8 cellular contexts compared by ENCODE assay signal in the genomic region with DNA sequence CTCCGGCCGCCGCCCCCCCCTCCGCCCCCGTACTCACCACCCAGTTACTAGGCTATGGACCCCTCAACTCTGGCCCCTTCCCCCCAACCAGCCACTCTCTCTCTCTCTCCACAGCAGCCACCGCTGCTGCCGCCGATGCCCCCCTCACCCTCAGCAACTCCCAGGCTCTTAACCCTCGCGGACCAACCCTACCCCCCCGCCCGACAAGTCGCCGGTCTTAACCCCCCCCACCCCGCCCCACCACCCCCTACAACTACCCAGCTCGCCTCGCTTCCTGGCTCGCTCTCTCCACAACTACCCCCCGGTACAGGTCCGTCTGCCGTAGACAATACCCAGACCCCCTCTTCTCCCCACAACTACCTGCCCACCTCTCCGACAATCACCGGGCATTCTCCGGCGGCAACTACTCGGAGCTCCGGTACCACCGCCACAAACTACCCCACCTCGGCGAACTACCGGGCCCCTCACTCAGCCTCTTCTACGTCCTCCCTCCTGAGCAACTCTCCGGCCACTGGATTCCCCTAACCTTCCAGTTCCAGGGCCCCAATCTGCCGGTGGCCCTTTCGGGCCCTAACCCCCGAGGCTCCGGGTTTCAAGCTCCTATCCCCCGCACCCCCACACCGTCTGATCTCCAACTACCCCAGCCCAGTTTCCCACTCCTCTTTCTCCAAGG. TPM values are rescaled to one million over a fixed set of nuclear protein-coding genes. Genes with fewer than 3 reads are reported as not detected.
DNase-seq lines count a peak whose midpoint lies in the region; ATAC-seq, FAIRE-seq and TF ChIP-seq lines count a peak whose summit lies in the region.

No MANE protein-coding gene starts in this region.

- H3K4me3 Mint-ChIP-seq in Calu3 (ENCODE audit: low read depth, unreplicated experiment) (peak overlapping the region; percentile 85), MCF 10A (ENCODE audit: unreplicated experiment) (peak overlapping the region; percentile 100)

- peaks cover 50% of the 10 kb centered on the region for H3K79me2 ChIP-seq in HepG2 (ENCODE audit: insufficient read depth, low read length)

- no peaks in the 10 kb centered on the region for H3K27me3 Mint-ChIP-seq in Calu3 (ENCODE audit: unreplicated experiment)
- no peaks in the 10 kb centered on the region for H3K27me3 Mint-ChIP-seq in MCF 10A (ENCODE audit: insufficient read depth, unreplicated experiment)

- H3K27ac ChIP-seq in HepG2 (ENCODE audit: extremely low read length, insufficient read depth, low read length) (peak overlapping the region; percentile 88), suprapubic skin (peak overlapping the region; percentile 95)

- H3K9me3 ChIP-seq in HepG2 (ENCODE audit: low read length) (no peaks in the 10 kb centered on the region), suprapubic skin (no peaks in the 10 kb centered on the region)

- H3K9ac ChIP-seq in HepG2 (ENCODE audit: insufficient read depth, low read depth, low read length): peak overlapping the region; percentile 96

- H3K4me1 Mint-ChIP-seq in Calu3 (ENCODE audit: low read depth, unreplicated experiment) (peaks cover 51% of the 10 kb centered on the region), MCF 10A (ENCODE audit: insufficient read depth, unreplicated experiment) (peaks cover 46% of the 10 kb centered on the region)

- CTCF ChIA-PET in Calu3 (lab: Charles Lee) (interaction anchor here (1.0 to 1.1 kb wide), 2 partner anchors 24 to 43 kb away, joined by 3 to 13 read pairs; partner anchors contain the start of gene SLC2A4), MCF 10A (lab: Yijun Ruan, JAX) (interaction anchor here (0.6 to 1.1 kb wide), 3 partner anchors 18 to 311 kb away, joined by 3 to 4 read pairs (median 3); no protein-coding TSS in a partner anchor), HepG2 (lab: Yijun Ruan, JAX; ENCODE audit: low intra/inter-chr PET ratio, low total read pairs) (no interaction called here)

- no peak for ATAC-seq in HepG2
- ATAC-seq in GM19452 (IDR thresholded peaks at IDR 0.05; ENCODE audit: unreplicated experiment): no peak

- BruUV-seq in Calu3 (replicated peaks; lab: Mats Ljungman, UMichigan) (no TSS peak), MCF 10A (replicated peaks; lab: Mats Ljungman, UMichigan) (no TSS peak), HepG2 (replicated peaks; lab: Mats Ljungman, UMichigan) (no TSS peak)

- TF ChIP-seq RAD21 in HepG2 (CRISPR knock-in tag; IDR thresholded peaks at IDR 0.05): no peak

- peaks cover 53% of the 10 kb centered on the region for H3K4me1 ChIP-seq in HepG2 (ENCODE audit: insufficient read depth, low read length)
- H3K4me1 ChIP-seq in suprapubic skin: peaks cover 60% of the 10 kb centered on the region

- POLR2A ChIA-PET in MCF 10A (lab: Yijun Ruan, JAX): interaction anchor here (0.7 to 14.3 kb wide), 12 partner anchors 12 to 448 kb away, joined by 3 to 278 read pairs (median 5); partner anchors contain the start of genes ACADVL, CTDNEP1, DLG4 and ELP5
- POLR2A ChIA-PET in HepG2 (lab: Yijun Ruan, JAX): interaction anchor here (0.6 to 8.9 kb wide), 12 partner anchors 13 to 214 kb away, joined by 3 to 140 read pairs (median 6); partner anchors contain the start of genes ACADVL, ASGR1, ASGR2 and CTDNEP1

- DNase-seq in Calu3 (no peak), NAMALWA (ENCODE audit: low spot score) (peak; percentile 24), MCF 10A (ENCODE audit: unreplicated experiment) (no peak), HepG2 (ENCODE audit: low spot score) (no peak), suprapubic skin (ENCODE audit: low spot score in 2 of 2) (no peak), DMS153 treated with DMSO at 0.1 percent for 48 hours (lab: John Stamatoyannopoulos, UW; ENCODE audit: unreplicated experiment) (no peak), iPS-NIHi11 (ENCODE audit: low spot score) (no peak)

- no peak; a peak in 1 of 4 replicates for TF ChIP-seq POLR2A in HepG2 (IDR thresholded peaks at IDR 0.05; ENCODE audit: insufficient read depth in 1 of 2, low read depth in 2 of 2, low read length in 2 of 2)
- no peak for TF ChIP-seq POLR2A in suprapubic skin (IDR thresholded peaks at IDR 0.05)

- TF ChIP-seq EP300 in HepG2 (IDR thresholded peaks at IDR 0.05; ENCODE audit: low read depth in 2 of 2, low read length in 2 of 2): no peak
- no peak for TF ChIP-seq EP300 in HepG2 (CRISPR knock-in tag; IDR thresholded peaks at IDR 0.05; ENCODE audit: borderline replicate concordance)
- no peak for TF ChIP-seq EP300 in suprapubic skin (IDR thresholded peaks at IDR 0.05)

- intact Hi-C loops in Calu3 (cut with micrococcal nuclease; ENCODE audit: unreplicated experiment) (no loop called here), MCF 10A (cut with micrococcal nuclease) (no loop called here), HepG2 (cut with micrococcal nuclease; ENCODE audit: unreplicated experiment) (loop anchor here (10.0 kb wide), 1 partner anchor 64 kb away; the partner anchor contains the start of gene ASGR1)

- TF ChIP-seq CTCF in Calu3 (IDR thresholded peaks at IDR 0.05; ENCODE audit: unreplicated experiment) (no peak), MCF 10A (IDR thresholded peaks at IDR 0.05; ENCODE audit: unreplicated experiment) (no peak), HepG2 (CRISPR knock-in tag; IDR thresholded peaks at IDR 0.05) (no peak), suprapubic skin (IDR thresholded peaks at IDR 0.05) (no peak)

- H3K4me2 ChIP-seq in HepG2 (ENCODE audit: low read depth, low read length): peak overlapping the region; percentile 53

- FAIRE-seq in HepG2 (lab: Jason Lieb, UNC): no peak

- 2% methylated on average over 39 of the region's 39 CpGs for WGBS in HepG2 (ENCODE audit: low lambda C conversion rate)
- WGBS in suprapubic skin: 1% methylated on average over 34 of the region's 39 CpGs

- no peak overlapping the region for H2AFZ ChIP-seq in HepG2 (ENCODE audit: low read length)

- H3K36me3 ChIP-seq in HepG2 (replicated peaks in 1 of 2; ENCODE audit: control insufficient read depth in 1 of 2, insufficient read depth in 2 of 2, low read length in 2 of 2): peaks cover 10 to 24% of the 10 kb centered on the region in 2 experiments
- peaks cover 9% of the 10 kb centered on the region for H3K36me3 ChIP-seq in suprapubic skin

- peak overlapping the region; percentile 83 for H3K27ac Mint-ChIP-seq in Calu3 (ENCODE audit: unreplicated experiment)
- peak overlapping the region; percentile 91 for H3K27ac Mint-ChIP-seq in MCF 10A (ENCODE audit: low read depth, unreplicated experiment)

- in situ Hi-C loops in HepG2 (cut with HindIII; ENCODE audit: extremely low pct_ligation_motif_present, low pct_unique_long_range_greater_than_20kb): no loop called here

- H3K4me3 ChIP-seq in HepG2 (replicated peaks in 1 of 3; ENCODE audit: insufficient read depth in 1 of 3, low read depth in 2 of 3, low read length in 3 of 3): peak overlapping the region; percentile 97 to 98 (median 98)
- H3K4me3 ChIP-seq in suprapubic skin: peak overlapping the region; percentile 97

- H3K9me3 Mint-ChIP-seq in Calu3 (ENCODE audit: low read depth, unreplicated experiment) (no peaks in the 10 kb centered on the region), MCF 10A (ENCODE audit: unreplicated experiment) (no peaks in the 10 kb centered on the region)

- no peaks in the 10 kb centered on the region; a peak in 1 of 5 replicates for H3K27me3 ChIP-seq in HepG2 (ENCODE audit: control insufficient read depth in 1 of 2, insufficient read depth in 2 of 2, low read length in 2 of 2)
- H3K27me3 ChIP-seq in suprapubic skin: no peaks in the 10 kb centered on the region

- H3K36me3 Mint-ChIP-seq in Calu3 (ENCODE audit: insufficient read depth, unreplicated experiment) (peaks cover 98% of the 10 kb centered on the region), MCF 10A (ENCODE audit: insufficient read depth, unreplicated experiment) (peaks cover 88% of the 10 kb centered on the region)

- 0 out of 2 replicates have a peak, but pooled peaks cover 3% of the 10 kb centered on the region for H4K20me1 ChIP-seq in HepG2 (ENCODE audit: insufficient read depth, low read length)

RNA-seq across cellular contexts. Expression of gene PHF23, which starts 0.7 kb away (rescaled TPM):
- total RNA-seq in Calu3 (2022) (30.2 and 31.6 TPM in 2 replicates), MCF 10A (2022) (41.8 and 47.1 TPM in 2 replicates), HepG2 (2016; rRNA removed; fragmentation: Illumina TruSeq; extraction: Trizol) (33.2 and 37.5 TPM in 2 replicates), suprapubic skin (10 to 100 TPM; 19.0 to 35.0 (median 29.1) TPM)
- 10.5 and 10.6 TPM in 2 replicates for total RNA-seq in HepG2 (2016; cell fraction: cytosol; rRNA removed; fragmentation: Illumina TruSeq; extraction: Trizol; ENCODE audit: low read depth)
- 33.3 and 34.6 TPM in 2 replicates for total RNA-seq in HepG2 (2016; cell fraction: insoluble cytoplasmic fraction; rRNA removed; fragmentation: Illumina TruSeq; extraction: Trizol)
- total RNA-seq in HepG2 (2016; cell fraction: membrane; rRNA removed; fragmentation: Illumina TruSeq; extraction: Trizol): 23.7 and 24.5 TPM in 2 replicates
- total RNA-seq in HepG2 (2016; cell fraction: nucleus; rRNA removed; fragmentation: Illumina TruSeq; extraction: Trizol): 13.4 and 18.2 TPM in 2 replicates
- 27.6 and 30.9 TPM in 2 replicates for polyA plus RNA-seq in HepG2 (2011; rRNA removed)
- 19.6 and 22.8 TPM in 2 replicates for polyA plus RNA-seq in HepG2 (2011; cell fraction: cytosol; rRNA removed)
- polyA plus RNA-seq in HepG2 (2011; cell fraction: nucleus; rRNA removed): 13.4 and 14.0 TPM in 2 replicates
- 18.6 and 20.8 TPM in 2 replicates for polyA plus RNA-seq in HepG2 (2012)
- polyA plus RNA-seq in HepG2 (2016; cell fraction: cytosol; fragmentation: Illumina TruSeq; extraction: Trizol; ENCODE audit: low read depth): 5.8 and 6.4 TPM in 2 replicates
- 41.4 and 41.6 TPM in 2 replicates for polyA plus RNA-seq in HepG2 (2016; cell fraction: insoluble cytoplasmic fraction; fragmentation: Illumina TruSeq; extraction: Trizol; ENCODE audit: low read depth)
- 11.9 and 12.0 TPM in 2 replicates for polyA plus RNA-seq in HepG2 (2016; cell fraction: membrane; fragmentation: Illumina TruSeq; extraction: Trizol; ENCODE audit: low read depth)
- 31.1 and 36.5 TPM in 2 replicates for polyA plus RNA-seq in HepG2 (2016; cell fraction: nucleus; fragmentation: Illumina TruSeq; extraction: Trizol; ENCODE audit: insufficient read depth, low read depth)
- polyA minus RNA-seq in HepG2 (2011; rRNA and poly(A)+ RNA removed; ENCODE audit: low replicate concordance): 20.5 and 70.5 TPM in 2 replicates
- 13.2 and 14.7 TPM in 2 replicates for polyA minus RNA-seq in HepG2 (2011; cell fraction: cytosol; rRNA and poly(A)+ RNA removed)
- polyA minus RNA-seq in HepG2 (2011; cell fraction: nucleus; rRNA and poly(A)+ RNA removed): 9.0 and 11.4 TPM in 2 replicates

RNA-seq across cellular contexts. Expression of gene GABARAP, which starts 3.7 kb away (rescaled TPM):
- total RNA-seq in Calu3 (2022) (183 and 188 TPM in 2 replicates), MCF 10A (2022) (226 and 294 TPM in 2 replicates), HepG2 (2016; rRNA removed; fragmentation: Illumina TruSeq; extraction: Trizol) (161 and 239 TPM in 2 replicates), suprapubic skin (100 to 1,000 TPM; 446 to 840 (median 533) TPM)
- total RNA-seq in HepG2 (2016; cell fraction: cytosol; rRNA removed; fragmentation: Illumina TruSeq; extraction: Trizol; ENCODE audit: low read depth): 90.5 and 100 TPM in 2 replicates
- total RNA-seq in HepG2 (2016; cell fraction: insoluble cytoplasmic fraction; rRNA removed; fragmentation: Illumina TruSeq; extraction: Trizol): 168 and 250 TPM in 2 replicates
- 138 and 155 TPM in 2 replicates for total RNA-seq in HepG2 (2016; cell fraction: membrane; rRNA removed; fragmentation: Illumina TruSeq; extraction: Trizol)
- total RNA-seq in HepG2 (2016; cell fraction: nucleus; rRNA removed; fragmentation: Illumina TruSeq; extraction: Trizol): 68.4 and 69.0 TPM in 2 replicates
- 274 and 310 TPM in 2 replicates for polyA plus RNA-seq in HepG2 (2011; rRNA removed)
- polyA plus RNA-seq in HepG2 (2011; cell fraction: cytosol; rRNA removed): 305 and 428 TPM in 2 replicates
- 83.2 and 122 TPM in 2 replicates for polyA plus RNA-seq in HepG2 (2011; cell fraction: nucleus; rRNA removed)
- 331 and 348 TPM in 2 replicates for polyA plus RNA-seq in HepG2 (2012)
- polyA plus RNA-seq in HepG2 (2016; cell fraction: cytosol; fragmentation: Illumina TruSeq; extraction: Trizol; ENCODE audit: low read depth): 210 and 241 TPM in 2 replicates
- 472 and 477 TPM in 2 replicates for polyA plus RNA-seq in HepG2 (2016; cell fraction: insoluble cytoplasmic fraction; fragmentation: Illumina TruSeq; extraction: Trizol; ENCODE audit: low read depth)
- 260 and 279 TPM in 2 replicates for polyA plus RNA-seq in HepG2 (2016; cell fraction: membrane; fragmentation: Illumina TruSeq; extraction: Trizol; ENCODE audit: low read depth)
- 204 and 210 TPM in 2 replicates for polyA plus RNA-seq in HepG2 (2016; cell fraction: nucleus; fragmentation: Illumina TruSeq; extraction: Trizol; ENCODE audit: insufficient read depth, low read depth)
- polyA minus RNA-seq in HepG2 (2011; rRNA and poly(A)+ RNA removed; ENCODE audit: low replicate concordance): 234 and 265 TPM in 2 replicates
- 83.4 and 114 TPM in 2 replicates for polyA minus RNA-seq in HepG2 (2011; cell fraction: cytosol; rRNA and poly(A)+ RNA removed)
- polyA minus RNA-seq in HepG2 (2011; cell fraction: nucleus; rRNA and poly(A)+ RNA removed): 37.2 and 53.3 TPM in 2 replicates

RNA-seq across cellular contexts. Expression of gene DVL2, which starts 4.2 kb away (rescaled TPM):
- 44.8 and 45.7 TPM in 2 replicates for total RNA-seq in Calu3 (2022)
- 34.9 and 37.4 TPM in 2 replicates for total RNA-seq in MCF 10A (2022)
- 27.2 and 38.2 TPM in 2 replicates for total RNA-seq in HepG2 (2016; rRNA removed; fragmentation: Illumina TruSeq; extraction: Trizol)
- 37.2 and 38.8 TPM in 2 replicates for total RNA-seq in HepG2 (2016; cell fraction: cytosol; rRNA removed; fragmentation: Illumina TruSeq; extraction: Trizol; ENCODE audit: low read depth)
- 22.7 and 41.3 TPM in 2 replicates for total RNA-seq in HepG2 (2016; cell fraction: insoluble cytoplasmic fraction; rRNA removed; fragmentation: Illumina TruSeq; extraction: Trizol)
- 32.1 and 32.7 TPM in 2 replicates for total RNA-seq in HepG2 (2016; cell fraction: membrane; rRNA removed; fragmentation: Illumina TruSeq; extraction: Trizol)
- total RNA-seq in HepG2 (2016; cell fraction: nucleus; rRNA removed; fragmentation: Illumina TruSeq; extraction: Trizol): 38.1 and 39.7 TPM in 2 replicates
- polyA plus RNA-seq in HepG2 (2011; rRNA removed): 5.7 and 7.0 TPM in 2 replicates
- 4.7 and 6.4 TPM in 2 replicates for polyA plus RNA-seq in HepG2 (2011; cell fraction: cytosol; rRNA removed)
- 29.2 and 36.2 TPM in 2 replicates for polyA plus RNA-seq in HepG2 (2011; cell fraction: nucleus; rRNA removed)
- polyA plus RNA-seq in HepG2 (2012): 20.0 and 24.6 TPM in 2 replicates
- 11.1 and 12.5 TPM in 2 replicates for polyA plus RNA-seq in HepG2 (2016; cell fraction: cytosol; fragmentation: Illumina TruSeq; extraction: Trizol; ENCODE audit: low read depth)
- polyA plus RNA-seq in HepG2 (2016; cell fraction: insoluble cytoplasmic fraction; fragmentation: Illumina TruSeq; extraction: Trizol; ENCODE audit: low read depth): 22.5 and 26.2 TPM in 2 replicates
- 18.3 and 21.6 TPM in 2 replicates for polyA plus RNA-seq in HepG2 (2016; cell fraction: membrane; fragmentation: Illumina TruSeq; extraction: Trizol; ENCODE audit: low read depth)
- 51.6 and 51.8 TPM in 2 replicates for polyA plus RNA-seq in HepG2 (2016; cell fraction: nucleus; fragmentation: Illumina TruSeq; extraction: Trizol; ENCODE audit: insufficient read depth, low read depth)
- polyA minus RNA-seq in HepG2 (2011; rRNA and poly(A)+ RNA removed; ENCODE audit: low replicate concordance): 35.3 and 40.5 TPM in 2 replicates
- polyA minus RNA-seq in HepG2 (2011; cell fraction: cytosol; rRNA and poly(A)+ RNA removed): 10.3 and 10.8 TPM in 2 replicates
- polyA minus RNA-seq in HepG2 (2011; cell fraction: nucleus; rRNA and poly(A)+ RNA removed): 33.6 and 37.0 TPM in 2 replicates
- total RNA-seq in suprapubic skin: 10 to 100 TPM; 53.2 to 78.1 (median 55.5) TPM

RNA-seq across cellular contexts. Expression of gene CTDNEP1, which starts 13.0 kb away (rescaled TPM):
- total RNA-seq in Calu3 (2022): 85.2 and 85.3 TPM in 2 replicates
- 145 and 148 TPM in 2 replicates for total RNA-seq in MCF 10A (2022)
- 19.8 and 32.0 TPM in 2 replicates for total RNA-seq in HepG2 (2016; rRNA removed; fragmentation: Illumina TruSeq; extraction: Trizol)
- 19.4 and 21.9 TPM in 2 replicates for total RNA-seq in HepG2 (2016; cell fraction: cytosol; rRNA removed; fragmentation: Illumina TruSeq; extraction: Trizol; ENCODE audit: low read depth)
- total RNA-seq in HepG2 (2016; cell fraction: insoluble cytoplasmic fraction; rRNA removed; fragmentation: Illumina TruSeq; extraction: Trizol): 18.5 and 25.6 TPM in 2 replicates
- total RNA-seq in HepG2 (2016; cell fraction: membrane; rRNA removed; fragmentation: Illumina TruSeq; extraction: Trizol): 66.8 and 71.2 TPM in 2 replicates
- 30.3 and 34.3 TPM in 2 replicates for total RNA-seq in HepG2 (2016; cell fraction: nucleus; rRNA removed; fragmentation: Illumina TruSeq; extraction: Trizol)
- polyA plus RNA-seq in HepG2 (2011; rRNA removed): 118 and 126 TPM in 2 replicates
- polyA plus RNA-seq in HepG2 (2011; cell fraction: cytosol; rRNA removed): 101 and 109 TPM in 2 replicates
- 101 and 114 TPM in 2 replicates for polyA plus RNA-seq in HepG2 (2011; cell fraction: nucleus; rRNA removed)
- 127 and 151 TPM in 2 replicates for polyA plus RNA-seq in HepG2 (2012)
- polyA plus RNA-seq in HepG2 (2016; cell fraction: cytosol; fragmentation: Illumina TruSeq; extraction: Trizol; ENCODE audit: low read depth): 143 and 153 TPM in 2 replicates
- 110 and 145 TPM in 2 replicates for polyA plus RNA-seq in HepG2 (2016; cell fraction: insoluble cytoplasmic fraction; fragmentation: Illumina TruSeq; extraction: Trizol; ENCODE audit: low read depth)
- polyA plus RNA-seq in HepG2 (2016; cell fraction: membrane; fragmentation: Illumina TruSeq; extraction: Trizol; ENCODE audit: low read depth): 280 and 308 TPM in 2 replicates
- 149 and 153 TPM in 2 replicates for polyA plus RNA-seq in HepG2 (2016; cell fraction: nucleus; fragmentation: Illumina TruSeq; extraction: Trizol; ENCODE audit: insufficient read depth, low read depth)
- 128 and 176 TPM in 2 replicates for polyA minus RNA-seq in HepG2 (2011; rRNA and poly(A)+ RNA removed; ENCODE audit: low replicate concordance)
- polyA minus RNA-seq in HepG2 (2011; cell fraction: cytosol; rRNA and poly(A)+ RNA removed): 85.9 and 95.1 TPM in 2 replicates
- 45.1 and 50.7 TPM in 2 replicates for polyA minus RNA-seq in HepG2 (2011; cell fraction: nucleus; rRNA and poly(A)+ RNA removed)
- total RNA-seq in suprapubic skin: 10 to 100 TPM; 54.7 to 80.6 (median 72.1) TPM

RNA-seq across cellular contexts. Expression of gene ELP5, which starts 13.5 kb away (rescaled TPM):
- 20.3 and 21.3 TPM in 2 replicates for total RNA-seq in Calu3 (2022)
- 81.0 and 91.3 TPM in 2 replicates for total RNA-seq in MCF 10A (2022)
- 68.0 and 69.8 TPM in 2 replicates for total RNA-seq in HepG2 (2016; rRNA removed; fragmentation: Illumina TruSeq; extraction: Trizol)
- total RNA-seq in HepG2 (2016; cell fraction: cytosol; rRNA removed; fragmentation: Illumina TruSeq; extraction: Trizol; ENCODE audit: low read depth): 111 and 129 TPM in 2 replicates
- total RNA-seq in HepG2 (2016; cell fraction: insoluble cytoplasmic fraction; rRNA removed; fragmentation: Illumina TruSeq; extraction: Trizol): 64.4 and 71.8 TPM in 2 replicates
- total RNA-seq in HepG2 (2016; cell fraction: membrane; rRNA removed; fragmentation: Illumina TruSeq; extraction: Trizol): 142 and 154 TPM in 2 replicates
- total RNA-seq in HepG2 (2016; cell fraction: nucleus; rRNA removed; fragmentation: Illumina TruSeq; extraction: Trizol): 40.7 and 41.3 TPM in 2 replicates
- polyA plus RNA-seq in HepG2 (2011; rRNA removed): 67.6 and 75.4 TPM in 2 replicates
- polyA plus RNA-seq in HepG2 (2011; cell fraction: cytosol; rRNA removed): 79.0 and 80.4 TPM in 2 replicates
- polyA plus RNA-seq in HepG2 (2011; cell fraction: nucleus; rRNA removed): 109 and 116 TPM in 2 replicates
- 54.3 and 56.5 TPM in 2 replicates for polyA plus RNA-seq in HepG2 (2012)
- polyA plus RNA-seq in HepG2 (2016; cell fraction: cytosol; fragmentation: Illumina TruSeq; extraction: Trizol; ENCODE audit: low read depth): 153 and 183 TPM in 2 replicates
- polyA plus RNA-seq in HepG2 (2016; cell fraction: insoluble cytoplasmic fraction; fragmentation: Illumina TruSeq; extraction: Trizol; ENCODE audit: low read depth): 78.9 and 80.0 TPM in 2 replicates
- 162 and 180 TPM in 2 replicates for polyA plus RNA-seq in HepG2 (2016; cell fraction: membrane; fragmentation: Illumina TruSeq; extraction: Trizol; ENCODE audit: low read depth)
- 87.0 and 90.3 TPM in 2 replicates for polyA plus RNA-seq in HepG2 (2016; cell fraction: nucleus; fragmentation: Illumina TruSeq; extraction: Trizol; ENCODE audit: insufficient read depth, low read depth)
- polyA minus RNA-seq in HepG2 (2011; rRNA and poly(A)+ RNA removed; ENCODE audit: low replicate concordance): 70.4 and 79.0 TPM in 2 replicates
- 19.7 and 20.9 TPM in 2 replicates for polyA minus RNA-seq in HepG2 (2011; cell fraction: cytosol; rRNA and poly(A)+ RNA removed)
- 29.2 and 33.6 TPM in 2 replicates for polyA minus RNA-seq in HepG2 (2011; cell fraction: nucleus; rRNA and poly(A)+ RNA removed)
- total RNA-seq in suprapubic skin: 10 to 100 TPM; 13.6 to 29.7 (median 20.3) TPM
